Comparison of ENCODE assay signal across 18 cellular contexts in the genomic region with DNA sequence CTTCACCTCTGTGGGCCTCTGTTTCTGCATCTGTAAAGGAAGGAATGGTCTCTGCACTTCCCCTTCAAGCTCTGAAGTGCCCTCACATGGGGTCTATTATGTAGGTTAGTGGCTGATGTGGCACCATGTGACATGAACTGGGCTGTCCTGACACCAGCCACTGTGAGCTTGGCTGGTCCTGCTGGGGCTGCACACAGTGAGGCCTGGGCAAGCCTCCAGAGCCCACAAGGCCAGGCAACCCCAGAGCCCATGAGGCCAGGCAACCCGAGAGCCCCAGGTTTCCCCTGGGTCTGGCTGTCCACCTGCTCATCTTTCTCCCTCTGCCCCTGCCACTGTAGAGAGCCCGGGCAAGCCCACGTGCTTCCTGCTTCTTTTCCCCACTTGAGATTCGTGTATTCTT.
DNase-seq lines count a peak whose midpoint lies in the region; TF ChIP-seq lines count a peak whose summit lies in the region.
"Had no signal": no experiment of that assay in that cellular context is flagged by ENCODE, and none has a peak within 500 bp of the region (broad histone marks: within the 10 kb centered on the region; RNA-seq: fewer than 3 reads in every experiment).

No MANE protein-coding gene starts in this region.

- H3K27me3 ChIP-seq in H7 (ENCODE audit: control insufficient read depth, insufficient read depth, low read length) (no peaks in the 10 kb centered on the region), endodermal cell (ENCODE audit: control insufficient read depth, insufficient read depth, low read length, poor library complexity, severe bottlenecking) (no peaks in the 10 kb centered on the region), osteoblast (ENCODE audit: insufficient read depth, low read length) (no peaks in the 10 kb centered on the region), HAP-1 (ENCODE audit: low read depth) (peaks cover 6% of the 10 kb centered on the region; the same call in 1 of the 2 replicates)
- H3K27me3 ChIP-seq in CD8-positive, alpha-beta memory T cell (ENCODE audit: insufficient read depth, low read length, poor library complexity, severe bottlenecking), result no peaks in the 10 kb centered on the region

- H3K9me3 Mint-ChIP-seq in endodermal cell, result no peaks in the 10 kb centered on the region
- H3K9me3 Mint-ChIP-seq in CD8-positive, alpha-beta memory T cell, result no peaks in the 10 kb centered on the region
- H3K9me3 Mint-ChIP-seq: CD4-positive, alpha-beta T cell had no signal

- H3K27ac ChIP-seq in endodermal cell (ENCODE audit: low read depth, low read length) (no peak overlapping the region), osteoblast (ENCODE audit: low read depth, low read length) (no peak overlapping the region)
- no peak overlapping the region for H3K27ac ChIP-seq in CD8-positive, alpha-beta memory T cell (ENCODE audit: low read depth, low read length)

- no peak overlapping the region for H3K9ac ChIP-seq in endodermal cell (ENCODE audit: extremely low read depth, low read length, poor library complexity, severe bottlenecking)

- no peak overlapping the region for H3K4me3 Mint-ChIP-seq in endodermal cell
- no peak overlapping the region for H3K4me3 Mint-ChIP-seq in CD8-positive, alpha-beta memory T cell
- H3K4me3 Mint-ChIP-seq: CD4-positive, alpha-beta T cell had no signal

- DNase-seq in H7 (peak; percentile 70), NCI-H69 (lab: John Stamatoyannopoulos, UW) (peak; percentile 30), endodermal cell (peak; percentile 66), osteoblast (ENCODE audit: insufficient read length, low spot score, missing footprints) (peak; percentile 49), globus pallidus (ENCODE audit: low spot score) (no peak), HAP-1 (ENCODE audit: low spot score in 2 of 2) (no peak), NCI-H1417 treated with DMSO at 0.1 percent for 48 hours (lab: John Stamatoyannopoulos, UW) (no peak)
- no peak for DNase-seq in CD8-positive, alpha-beta memory T cell
- DNase-seq: ACHN; CD4-positive, alpha-beta T cell; DMS79; IMR-90; MV-4-11; NCI-H1436; NCI-H2107; NCI-H774; SIG-M5; SW 1271 had no signal

- CTCF ChIA-PET in CD8-positive, alpha-beta memory T cell (lab: Charles Lee), result no interaction called here

- 71% methylated on average over 1 to 4 of the region's 4 CpGs for WGBS in endodermal cell (ENCODE audit: insufficient coverage in 1 of 2, insufficient read length in 1 of 2), 2 experiments

- H2AFZ ChIP-seq in osteoblast (ENCODE audit: low read length), result no peak overlapping the region

- no peaks in the 10 kb centered on the region for H4K20me1 ChIP-seq in osteoblast (ENCODE audit: insufficient read depth, low read length)

- H3K4me1 ChIP-seq in endodermal cell (ENCODE audit: control insufficient read depth, insufficient read depth, low read length), result no peaks in the 10 kb centered on the region
- H3K4me1 ChIP-seq in osteoblast (ENCODE audit: insufficient read depth, low read length), result no peaks in the 10 kb centered on the region
- no peaks in the 10 kb centered on the region for H3K4me1 ChIP-seq in CD8-positive, alpha-beta memory T cell (ENCODE audit: insufficient read depth, low read length)
- H3K4me1 ChIP-seq in HAP-1, result no peaks in the 10 kb centered on the region

- TF ChIP-seq CTCF in endodermal cell (conservative IDR thresholded peaks at IDR 0.05), result no peak
- TF ChIP-seq CTCF in osteoblast (IDR thresholded peaks at IDR 0.05; ENCODE audit: extremely low read depth, low read depth, low read length), result no peak

- H3K36me3 Mint-ChIP-seq in endodermal cell (ENCODE audit: low read depth), result no peaks in the 10 kb centered on the region
- H3K36me3 Mint-ChIP-seq in CD8-positive, alpha-beta memory T cell, result no peaks in the 10 kb centered on the region

- H3K36me3 ChIP-seq in H7 (replicated peaks; ENCODE audit: control insufficient read depth, insufficient read depth, low read length) (no peaks in the 10 kb centered on the region), endodermal cell (ENCODE audit: control insufficient read depth, insufficient read depth, low read length) (no peaks in the 10 kb centered on the region), osteoblast (ENCODE audit: insufficient read depth, low read length) (no peaks in the 10 kb centered on the region), HAP-1 (replicated peaks) (no peaks in the 10 kb centered on the region)
- H3K36me3 ChIP-seq in CD8-positive, alpha-beta memory T cell (ENCODE audit: insufficient read depth, low read length), result no peaks in the 10 kb centered on the region

- no peaks in the 10 kb centered on the region for H3K27me3 Mint-ChIP-seq in endodermal cell (ENCODE audit: insufficient read depth)
- H3K27me3 Mint-ChIP-seq in CD8-positive, alpha-beta memory T cell, result peaks cover 0 to 6% of the 10 kb centered on the region in 2 donors
- H3K27me3 Mint-ChIP-seq: CD4-positive, alpha-beta T cell had no signal

- H3K4me3 ChIP-seq in H7 (ENCODE audit: insufficient read depth, low read depth, low read length) (no peak overlapping the region), endodermal cell (ENCODE audit: low read length) (no peak overlapping the region), osteoblast (ENCODE audit: insufficient read depth, low read length) (no peak overlapping the region), HAP-1 (no peak overlapping the region)
- H3K4me3 ChIP-seq in CD8-positive, alpha-beta memory T cell (ENCODE audit: low read length), result no peak overlapping the region

- POLR2A ChIA-PET in CD8-positive, alpha-beta memory T cell (lab: Charles Lee), result no interaction called here

- no peaks in the 10 kb centered on the region for H3K79me2 ChIP-seq in osteoblast (ENCODE audit: insufficient read depth, low read length)

- H3K9me3 ChIP-seq in endodermal cell (ENCODE audit: control insufficient read depth, low read length), result no peaks in the 10 kb centered on the region
- H3K9me3 ChIP-seq in osteoblast (ENCODE audit: low read depth, low read length), result no peaks in the 10 kb centered on the region
- H3K9me3 ChIP-seq in CD8-positive, alpha-beta memory T cell (ENCODE audit: low read length), result no peaks in the 10 kb centered on the region
- no peaks in the 10 kb centered on the region for H3K9me3 ChIP-seq in HAP-1

- H3K4me2 ChIP-seq in osteoblast (ENCODE audit: insufficient read depth, low read length), result no peak overlapping the region

- H3K27ac Mint-ChIP-seq in endodermal cell, result no peak overlapping the region
- H3K27ac Mint-ChIP-seq in CD8-positive, alpha-beta memory T cell, result no peak overlapping the region
- H3K27ac Mint-ChIP-seq: CD4-positive, alpha-beta T cell had no signal

- peaks cover under 1% of the 10 kb centered on the region for H3K4me1 Mint-ChIP-seq in endodermal cell
- H3K4me1 Mint-ChIP-seq in CD8-positive, alpha-beta memory T cell, result no peaks in the 10 kb centered on the region

- in situ Hi-C loops in HAP-1 (cut with MboI; ENCODE audit: low sequenced_read_pairs), result no loop called here

Comparison
In these comparisons a context has a peak if more than half of its experiments do, and no peak if none do; other contexts are left out.
1. DNase-seq: peak in H7 (single experiment), NCI-H69 (single experiment), endodermal cell (single experiment) and osteoblast (single experiment); none in CD8-positive, alpha-beta memory T cell (0 of 5), globus pallidus (single experiment), HAP-1 (0 of 2) and NCI-H1417 treated with DMSO at 0.1 percent for 48 hours (single experiment).